8 cellular contexts compared by ENCODE assay signal in the genomic region with DNA sequence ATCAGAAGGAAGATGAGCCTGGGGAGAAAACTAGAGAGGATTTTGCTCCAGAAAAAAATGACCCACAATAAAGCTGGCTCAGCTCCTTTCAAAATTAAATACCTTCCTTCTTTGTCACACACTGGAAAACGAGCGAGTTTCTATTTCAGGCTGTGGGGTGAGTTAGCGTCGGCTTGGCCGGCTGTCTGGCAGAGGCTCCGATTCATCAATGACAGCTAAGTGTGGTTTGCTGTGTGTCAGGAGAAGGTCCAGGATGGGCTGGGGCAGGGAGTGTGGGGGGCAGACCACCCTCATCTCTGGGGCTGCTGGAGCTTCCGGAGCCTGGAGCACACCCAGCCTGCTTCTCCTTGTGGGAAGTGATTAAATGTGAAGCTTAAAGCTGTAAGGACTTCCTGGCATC.
DNase-seq lines count a peak whose midpoint lies in the region; ATAC-seq, FAIRE-seq and TF ChIP-seq lines count a peak whose summit lies in the region.

No MANE protein-coding gene starts in this region.

- no peak for FAIRE-seq in D721Med (lab: Jason Lieb, UNC)

- peak overlapping the region; percentile 51 to 69 for H3K27ac ChIP-seq in prostate gland

- H3K4me3 ChIP-seq in prostate gland, result no peak overlapping the region

- no peaks in the 10 kb centered on the region for H3K36me3 ChIP-seq in prostate gland

- peaks cover 2% of the 10 kb centered on the region for H3K36me3 Mint-ChIP-seq in activated CD4-positive, alpha-beta T cell treated with anti-CD3 and anti-CD28 coated beads, Interleukin-2, amount 10 ng/mL, durations not matched to agents 7 days and 5 days (ENCODE audit: low read depth)

- peaks cover 9% of the 10 kb centered on the region for H3K9me3 Mint-ChIP-seq in activated CD4-positive, alpha-beta T cell treated with anti-CD3 and anti-CD28 coated beads, Interleukin-2, amount 10 ng/mL, durations not matched to agents 7 days and 5 days

- no peaks in the 10 kb centered on the region for H3K4me1 ChIP-seq in prostate gland (replicated peaks)

- no peak overlapping the region for H3K4me3 Mint-ChIP-seq in activated CD4-positive, alpha-beta T cell treated with anti-CD3 and anti-CD28 coated beads, Interleukin-2, amount 10 ng/mL, durations not matched to agents 7 days and 5 days

- TF ChIP-seq POLR2A in prostate gland (IDR thresholded peaks at IDR 0.05), result peak; percentile 32

- intact Hi-C loops in prostate gland (cut with DNase I), result loop anchor here (5.0 to 10.0 kb wide), 3 partner anchors 66 to 171 kb away; a partner anchor contains a TSS

- peaks cover 4% of the 10 kb centered on the region for H3K4me1 Mint-ChIP-seq in activated CD4-positive, alpha-beta T cell treated with anti-CD3 and anti-CD28 coated beads, Interleukin-2, amount 10 ng/mL, durations not matched to agents 7 days and 5 days

- no peaks in the 10 kb centered on the region for H3K27me3 ChIP-seq in prostate gland (replicated peaks; ENCODE audit: insufficient read depth)

- TF ChIP-seq CTCF in prostate gland (IDR thresholded peaks at IDR 0.05) (no peak), D721Med (IDR thresholded peaks at IDR 0.05; ENCODE audit: insufficient read depth, missing control alignments) (no peak)

- H3K27ac Mint-ChIP-seq in activated CD4-positive, alpha-beta T cell treated with anti-CD3 and anti-CD28 coated beads, Interleukin-2, amount 10 ng/mL, durations not matched to agents 7 days and 5 days, result no peak overlapping the region

- H3K9me3 ChIP-seq in prostate gland, result no peaks in the 10 kb centered on the region

- 0% methylated on average over 7 of the region's 7 CpGs for WGBS in prostate gland

- CTCF ChIA-PET in activated CD4-positive, alpha-beta T cell treated with anti-CD3 and anti-CD28 coated beads, Interleukin-2, amount 10 ng/mL, durations not matched to agents 7 days and 5 days (lab: Charles Lee), result interaction anchor here (1.1 to 1.2 kb wide), 2 partner anchors 22 to 34 kb away, joined by 3 read pairs; no protein-coding TSS in a partner anchor

- ATAC-seq in GM18867 (IDR thresholded peaks at IDR 0.05; ENCODE audit: unreplicated experiment), result no peak

- peaks cover 11% of the 10 kb centered on the region for H3K27me3 Mint-ChIP-seq in activated CD4-positive, alpha-beta T cell treated with anti-CD3 and anti-CD28 coated beads, Interleukin-2, amount 10 ng/mL, durations not matched to agents 7 days and 5 days

- DNase-seq in EL (peak; percentile 92), RPMI8226 (peak; percentile 77), fibroblast of the conjunctiva (ENCODE audit: low read depth) (peak; percentile 76), prostate gland (ENCODE audit: low spot score) (peak; percentile 63), D721Med (ENCODE audit: insufficient read length, low spot score) (no peak)
- no peak for DNase-seq in activated CD8-positive, alpha-beta memory T cell treated with anti-CD3 and anti-CD28 coated beads for 24 hours
- DNase-seq in activated CD4-positive, alpha-beta T cell treated with anti-CD3 and anti-CD28 coated beads, Interleukin-2, amount 10 ng/mL, durations not matched to agents 7 days and 5 days, result no peak

- POLR2A ChIA-PET in activated CD4-positive, alpha-beta T cell treated with anti-CD3 and anti-CD28 coated beads, Interleukin-2, amount 10 ng/mL, durations not matched to agents 7 days and 5 days (lab: Charles Lee), result no interaction called here

Comparison
In these comparisons a context has a peak if more than half of its experiments do, and no peak if none do; other contexts are left out.
1. DNase-seq: peak in EL (single experiment), RPMI8226 (single experiment), fibroblast of the conjunctiva (single experiment) and prostate gland (single experiment); none in D721Med (single experiment), activated CD8-positive, alpha-beta memory T cell treated with anti-CD3 and anti-CD28 coated beads for 24 hours (single experiment) and activated CD4-positive, alpha-beta T cell treated with anti-CD3 and anti-CD28 coated beads, Interleukin-2, amount 10 ng/mL, durations not matched to agents 7 days and 5 days (single experiment).